In genomic region chr20:60485012-60485760, GRCh38 we compare ENCODE assay signal across 25 cellular contexts.
"Had no signal": no experiment of that assay in that cellular context is flagged by ENCODE, and none has a peak within 500 bp of the region (broad histone marks: within the 10 kb centered on the region; RNA-seq: fewer than 3 reads in every experiment).

No MANE protein-coding gene starts in this region.

- H3K4me3 ChIP-seq: coronary artery, gastrocnemius medialis, left lung, neural progenitor cell, psoas muscle, sigmoid colon, testis, tibial artery, uterus had no signal

- H3K9me3 Mint-ChIP-seq: nephron; neural progenitor cell; stimulated activated memory B cell treated with anti-CD40 and anti-IgM and Interleukin-4, amounts not matched to agents 10 μg/mL and 1 μg/mL and 100 μg/mL, for 72 hours; type B pancreatic cell had no signal

- H3K27ac ChIP-seq: coronary artery, epithelial cell of prostate, gastrocnemius medialis, left lung, neural progenitor cell, psoas muscle, sigmoid colon, testis, tibial artery, uterus had no signal

- H3K4me1 ChIP-seq: gastrocnemius medialis, left lung, psoas muscle, sigmoid colon, testis, tibial artery, uterus had no signal

- ATAC-seq: esophagus mucosa; gastrocnemius medialis; left lung; naive thymus-derived CD4-positive, alpha-beta T cell; psoas muscle; right cardiac atrium; stimulated activated memory B cell treated with anti-CD40 and anti-IgM and Interleukin-4, amounts not matched to agents 10 μg/mL and 1 μg/mL and 100 μg/mL, for 72 hours; stimulated activated naive CD8-positive, alpha-beta T cell treated with anti-CD3 and anti-CD28 coated beads, Interleukin-15, Interleukin-2, amounts not matched to agents 100 U/mL and 50 U/mL, for 24 hours had no signal

- H3K36me3 Mint-ChIP-seq: naive thymus-derived CD4-positive, alpha-beta T cell; neural progenitor cell; stimulated activated memory B cell treated with anti-CD40 and anti-IgM and Interleukin-4, amounts not matched to agents 10 μg/mL and 1 μg/mL and 100 μg/mL, for 72 hours; type B pancreatic cell had no signal

- H3K27ac Mint-ChIP-seq: naive thymus-derived CD4-positive, alpha-beta T cell; nephron; neural progenitor cell; stimulated activated memory B cell treated with anti-CD40 and anti-IgM and Interleukin-4, amounts not matched to agents 10 μg/mL and 1 μg/mL and 100 μg/mL, for 72 hours; type B pancreatic cell had no signal

- DNase-seq: effector CD4-positive, alpha-beta T cell; foreskin fibroblast; gastrocnemius medialis; head of caudate nucleus; left lung; mesenchymal stem cell; midbrain; naive thymus-derived CD4-positive, alpha-beta T cell; nucleus accumbens; psoas muscle; right cardiac atrium; sigmoid colon; stimulated activated CD4-positive, alpha-beta T cell treated with anti-CD3 and anti-CD28 coated beads, Interleukin-4, amount 100 ng/mL, for 4 hours; stimulated activated naive CD8-positive, alpha-beta T cell treated with anti-CD3 and anti-CD28 coated beads, Interleukin-15, Interleukin-2, amounts not matched to agents 100 U/mL and 50 U/mL, for 24 hours; substantia nigra; testis; tibial artery; uterus had no signal

- H3K27me3 ChIP-seq: gastrocnemius medialis, neural progenitor cell, testis, uterus had no signal

- H3K36me3 ChIP-seq: gastrocnemius medialis, left lung, neural progenitor cell, sigmoid colon, tibial artery, uterus had no signal

- H3K9ac ChIP-seq: neural progenitor cell had no signal

- H2AFZ ChIP-seq: neural progenitor cell had no signal

- H3K27me3 Mint-ChIP-seq: stimulated activated memory B cell treated with anti-CD40 and anti-IgM and Interleukin-4, amounts not matched to agents 10 μg/mL and 1 μg/mL and 100 μg/mL, for 72 hours had no signal

- H3K4me2 ChIP-seq: neural progenitor cell had no signal

- H3K9me3 ChIP-seq: gastrocnemius medialis, left lung, psoas muscle, sigmoid colon, testis, tibial artery, uterus had no signal

- H3K4me3 Mint-ChIP-seq: naive thymus-derived CD4-positive, alpha-beta T cell; nephron; neural progenitor cell; stimulated activated memory B cell treated with anti-CD40 and anti-IgM and Interleukin-4, amounts not matched to agents 10 μg/mL and 1 μg/mL and 100 μg/mL, for 72 hours; type B pancreatic cell had no signal

- H3K4me1 Mint-ChIP-seq: naive thymus-derived CD4-positive, alpha-beta T cell; stimulated activated memory B cell treated with anti-CD40 and anti-IgM and Interleukin-4, amounts not matched to agents 10 μg/mL and 1 μg/mL and 100 μg/mL, for 72 hours had no signal
